ENCODE assay signal across 26 cellular contexts in genomic region chr1:20429296-20429695, GRCh38. TPM values are rescaled to one million over a fixed set of nuclear protein-coding genes. Genes with fewer than 3 reads are reported as not detected.
DNase-seq lines count a peak whose midpoint lies in the region; ATAC-seq and TF ChIP-seq lines count a peak whose summit lies in the region.
"Had no signal": no experiment of that assay in that cellular context is flagged by ENCODE, and none has a peak within 500 bp of the region (broad histone marks: within the 10 kb centered on the region; RNA-seq: fewer than 3 reads in every experiment).

No MANE protein-coding gene starts in this region.

- H3K4me1 ChIP-seq in heart right ventricle (peaks cover 0 to 4% (median 0%) of the 10 kb centered on the region in 9 donors), vagina (no peaks in the 10 kb centered on the region)
- H3K4me1 ChIP-seq: esophagus squamous epithelium had no signal

- intact Hi-C loops in heart right ventricle (cut with DNase I) (loop anchor here in 1 of 10 donors (5.0 kb wide), 2 partner anchors 197 to 217 kb away; no protein-coding TSS in a partner anchor), Right ventricle myocardium superior (cut with DNase I) (no loop called here), dorsolateral prefrontal cortex (cut with DNase I) (loop anchor here in 1 of 2 donors (5.0 kb wide), 1 partner anchor 42 kb away; no protein-coding TSS in a partner anchor), left ventricle myocardium superior (cut with micrococcal nuclease) (no loop called here), vagina (cut with DNase I) (no loop called here)

- no peak overlapping the region for H3K4me3 ChIP-seq in heart right ventricle
- no peak overlapping the region for H3K4me3 ChIP-seq in dorsolateral prefrontal cortex
- no peak overlapping the region for H3K4me3 ChIP-seq in vagina
- H3K4me3 ChIP-seq: esophagus squamous epithelium had no signal

- ATAC-seq in heart right ventricle (peak in 7 of 8 donors; percentile 27 to 77 (median 50)), Right ventricle myocardium superior (ENCODE audit: poor library complexity) (no peak), left ventricle myocardium superior (peak; percentile 61)
- ATAC-seq: naive thymus-derived CD4-positive, alpha-beta T cell; stimulated activated naive B cell treated with anti-CD40 and anti-IgM and Interleukin-4, amounts not matched to agents 10 μg/mL and 1 μg/mL and 100 μg/mL, for 72 hours had no signal

- H3K27me3 ChIP-seq in heart right ventricle (peaks cover 0 to 52% (median 34%) of the 10 kb centered on the region in 7 donors), dorsolateral prefrontal cortex (no peaks in the 10 kb centered on the region), vagina (no peaks in the 10 kb centered on the region)

- DNase-seq in heart right ventricle (peak in 1 of 2 donors; percentile 37), Right ventricle myocardium superior (no peak), dorsolateral prefrontal cortex (no peak), left ventricle myocardium superior (no peak), vagina (ENCODE audit: extremely low spot score in 2 of 2) (no peak), cerebellar nuclear complex (lab: John Stamatoyannopoulos, UW) (no peak), NCI-H2081 treated with DMSO at 0.1 percent for 48 hours (lab: John Stamatoyannopoulos, UW) (no peak), ureter (ENCODE audit: low spot score) (no peak)
- DNase-seq: activated CD4-positive, alpha-beta T cell treated with anti-CD3 and anti-CD28 coated beads for 4 hours; amygdala; Calu3; CD4-positive, CD25-positive, alpha-beta regulatory T cell; dermis blood vessel endothelial cell; DMS79 treated with DMSO at 0.1 percent for 48 hours; esophagus squamous epithelium; KBM-7; naive thymus-derived CD4-positive, alpha-beta T cell; NCI-H1105; NCI-H187; NCI-H2171; NCI-H510A; nucleus accumbens; stimulated activated CD4-positive, alpha-beta T cell treated with anti-CD3 and anti-CD28 coated beads, Interleukin-15, amount 100 ng/mL, for 24 hours; stimulated activated naive B cell treated with anti-CD40 and anti-IgM and Interleukin-4, amounts not matched to agents 10 μg/mL and 1 μg/mL and 100 μg/mL, for 72 hours; T1000; WERI-Rb-1 had no signal

- H3K27ac ChIP-seq in heart right ventricle (peak overlapping the region in 7 of 10 donors; percentile 13 to 67 (median 41)), dorsolateral prefrontal cortex (peak overlapping the region in 51 of 59 donors; percentile 1 to 87 (median 63)), vagina (peak overlapping the region; percentile 27)
- H3K27ac ChIP-seq: esophagus squamous epithelium, WERI-Rb-1 had no signal

- TF ChIP-seq CTCF in heart right ventricle (IDR thresholded peaks at IDR 0.05) (no peak), dorsolateral prefrontal cortex (IDR thresholded peaks at IDR 0.05 in 54 of 56, conservative IDR thresholded peaks at IDR 0.05 in 2 of 56; ENCODE audit: low read depth in 1 of 56, partially characterized antibody in 56 of 56) (no peak), vagina (IDR thresholded peaks at IDR 0.05) (no peak)

- no peak for TF ChIP-seq POLR2A in vagina (IDR thresholded peaks at IDR 0.05)

- H3K36me3 ChIP-seq in heart right ventricle = no peaks in the 10 kb centered on the region
- H3K36me3 ChIP-seq in vagina = no peaks in the 10 kb centered on the region
- H3K36me3 ChIP-seq: esophagus squamous epithelium, WERI-Rb-1 had no signal

- 27 to 34% methylated on average over 6 of the region's 6 CpGs for WGBS in heart right ventricle, 2 donors

- H3K9me3 ChIP-seq in heart right ventricle (peaks cover 0 to 18% (median 7%) of the 10 kb centered on the region in 11 donors), vagina (no peaks in the 10 kb centered on the region)

RNA-seq across cellular contexts. Expression of gene CAMK2N1, which starts 56.7 kb away (rescaled TPM):
- 10 to 100 TPM in 4 of 10 donors, 1 to 10 TPM in 6; 4.0 to 12.9 (median 8.5) TPM for total RNA-seq in heart right ventricle
- polyA plus RNA-seq in heart right ventricle = 10 to 100 TPM in 1 of 2 donors, 1 to 10 TPM in 1; 4.7 to 10.6 TPM
- total RNA-seq in Right ventricle myocardium superior = 10.0 TPM
- 100 to 1,000 TPM; 248 to 798 (median 441) TPM for total RNA-seq in dorsolateral prefrontal cortex
- total RNA-seq in left ventricle myocardium superior = 9.9 TPM
- 18.9 TPM for total RNA-seq in vagina
- total RNA-seq in ureter = 39.5 TPM
